Comparison of ENCODE assay signal across 8 cellular contexts in genomic region chrX:72126539-72127140, GRCh38. TPM values are rescaled to one million over a fixed set of nuclear protein-coding genes. Genes with fewer than 3 reads are reported as not detected.
DNase-seq lines count a peak whose midpoint lies in the region; ATAC-seq and TF ChIP-seq lines count a peak whose summit lies in the region.

No MANE protein-coding gene starts in this region.

- H3K9me3 ChIP-seq in neural progenitor cell (ENCODE audit: low read depth), result no peaks in the 10 kb centered on the region
- no peaks in the 10 kb centered on the region for H3K9me3 ChIP-seq in stomach smooth muscle (ENCODE audit: control insufficient read depth in 2 of 2, low read length in 2 of 2)

- peak overlapping the region; percentile 55 for H3K4me3 Mint-ChIP-seq in neural progenitor cell

- peaks cover 24% of the 10 kb centered on the region for H3K9me3 Mint-ChIP-seq in neural progenitor cell

- peaks cover 30% of the 10 kb centered on the region for H3K27me3 ChIP-seq in neural progenitor cell
- H3K27me3 ChIP-seq in stomach smooth muscle (ENCODE audit: control insufficient read depth in 1 of 2, insufficient read depth in 2 of 2, low read length in 2 of 2), result peaks cover 0 to 31% of the 10 kb centered on the region in 2 donors

- H3K4me1 ChIP-seq in neural progenitor cell (peaks cover 18% of the 10 kb centered on the region), stomach smooth muscle (ENCODE audit: control insufficient read depth, insufficient read depth, low read length) (peaks cover 44% of the 10 kb centered on the region)

- peaks cover 6% of the 10 kb centered on the region for H3K27me3 Mint-ChIP-seq in neural progenitor cell (ENCODE audit: insufficient read depth, low read depth)

- no peak overlapping the region for H2AFZ ChIP-seq in neural progenitor cell (replicated peaks)

- peaks cover 4% of the 10 kb centered on the region for H4K20me1 ChIP-seq in neural progenitor cell (ENCODE audit: low read depth)

- no peaks in the 10 kb centered on the region for H3K79me2 ChIP-seq in neural progenitor cell (ENCODE audit: low read depth)

- TF ChIP-seq CTCF in fibroblast of the aortic adventitia (IDR thresholded peaks at IDR 0.05; ENCODE audit: insufficient read depth, low read length) (peak; percentile 95), neural progenitor cell (IDR thresholded peaks at IDR 0.05) (peak; percentile 70)

- peaks cover 26% of the 10 kb centered on the region for H3K36me3 Mint-ChIP-seq in neural progenitor cell

- H3K27ac Mint-ChIP-seq in neural progenitor cell, result no peak overlapping the region

- peaks cover 4% of the 10 kb centered on the region for H3F3A ChIP-seq in neural progenitor cell (ENCODE audit: low read depth)

- peak; percentile 71 for ATAC-seq in GM21447 (IDR thresholded peaks at IDR 0.05; ENCODE audit: unreplicated experiment)

- H3K4me2 ChIP-seq in neural progenitor cell, result no peak overlapping the region

- peaks cover 51% of the 10 kb centered on the region for H3K4me1 Mint-ChIP-seq in neural progenitor cell

- peak; percentile 85 for DNase-seq in DMS 273 treated with DMSO at 0.1 percent for 48 hours (lab: John Stamatoyannopoulos, UW)
- DNase-seq in LHCN-M2 (ENCODE audit: low read depth), result peak; percentile 82
- peak; percentile 80 for DNase-seq in RKO (ENCODE audit: low spot score)
- DNase-seq in activated T-helper 1 cell treated with Interleukin-2 at 50 U/mL for 16 hours (ENCODE audit: low read depth), result peak; percentile 70
- peak; percentile 95 for DNase-seq in fibroblast of the aortic adventitia (ENCODE audit: low read depth)
- DNase-seq in neural progenitor cell (ENCODE audit: low spot score), result peak; percentile 72

- H3K27ac ChIP-seq in neural progenitor cell (no peak overlapping the region), stomach smooth muscle (ENCODE audit: low read length) (peak overlapping the region; percentile 74)

- H3K4me3 ChIP-seq in fibroblast of the aortic adventitia (ENCODE audit: low read depth, low read length) (no peak overlapping the region), neural progenitor cell (no peak overlapping the region), stomach smooth muscle (ENCODE audit: low read length in 2 of 2) (no peak overlapping the region)

- H3K9ac ChIP-seq in neural progenitor cell, result no peak overlapping the region
- H3K9ac ChIP-seq in stomach smooth muscle (ENCODE audit: low read length in 2 of 2), result peak overlapping the region in 1 of 2 donors; percentile 42

- H3K36me3 ChIP-seq in neural progenitor cell (no peaks in the 10 kb centered on the region), stomach smooth muscle (ENCODE audit: control insufficient read depth in 2 of 2, insufficient read depth in 2 of 2, low read length in 2 of 2) (no peaks in the 10 kb centered on the region)

RNA-seq across cellular contexts. Expression of gene RTL5, which starts 5.1 kb away (rescaled TPM):
- total RNA-seq in LHCN-M2 (2014; rRNA removed) (1.3 and 1.7 TPM in 2 replicates), fibroblast of the aortic adventitia (ENCODE audit: low replicate concordance) (2.3 and 4.3 TPM in 2 replicates), neural progenitor cell (ENCODE audit: low replicate concordance) (1.0 and 1.9 TPM in 2 replicates)
- polyA plus RNA-seq in LHCN-M2 (2012), result 4.8 TPM

RNA-seq across cellular contexts. Expression of gene PIN4, which starts 54.9 kb away (rescaled TPM):
- total RNA-seq in LHCN-M2 (2014; rRNA removed) (5.1 and 7.9 TPM in 2 replicates), fibroblast of the aortic adventitia (ENCODE audit: low replicate concordance) (4.6 and 9.0 TPM in 2 replicates), neural progenitor cell (ENCODE audit: low replicate concordance) (21.6 and 21.7 TPM in 2 replicates)
- polyA plus RNA-seq in LHCN-M2 (2012), result 23.0 TPM
